15 cellular contexts compared by ENCODE assay signal in the genomic region with DNA sequence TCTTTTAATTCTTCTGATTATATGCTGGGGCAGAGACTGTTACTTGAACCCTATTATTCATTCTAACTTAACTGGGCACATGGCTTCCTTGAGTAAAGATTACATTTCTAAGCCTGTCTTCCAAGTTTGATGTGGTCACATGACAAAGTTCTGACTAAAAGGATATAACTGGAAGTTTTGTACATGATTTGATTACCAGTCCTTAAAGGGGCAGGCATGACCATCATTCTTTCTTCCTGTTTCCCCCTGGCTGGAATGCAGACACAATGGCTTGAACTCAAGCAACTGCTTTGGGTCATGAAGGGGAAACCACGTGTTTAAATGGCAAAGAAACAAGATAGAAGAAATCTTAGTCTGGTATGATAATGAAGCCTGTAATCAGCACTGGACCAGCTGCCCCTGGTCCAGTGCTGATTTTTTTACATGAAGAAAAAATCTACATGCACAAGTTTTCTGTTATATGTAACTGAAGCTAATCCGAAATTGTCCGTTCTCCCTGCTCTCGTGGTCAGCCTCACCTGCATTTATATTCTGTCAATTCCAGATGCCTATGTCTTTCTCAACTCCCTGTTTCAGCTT.
"Had no signal": no experiment of that assay in that cellular context is flagged by ENCODE, and none has a peak within 500 bp of the region (broad histone marks: within the 10 kb centered on the region; RNA-seq: fewer than 3 reads in every experiment).

No MANE protein-coding gene starts in this region.

- H3K4me1 ChIP-seq: breast epithelium had no signal

- DNase-seq: activated CD4-positive, alpha-beta T cell treated with anti-CD3 and anti-CD28 coated beads, Interleukin-2, amount 50 U/mL, for 4 hours; activated CD4-positive, CD25-positive, alpha-beta regulatory T cell treated with anti-CD3 and anti-CD28 coated beads, Interleukin-2, amount 50 U/mL, for 72 hours; activated effector memory CD4-positive, alpha-beta T cell treated with Interleukin-2 at 50 U/mL for 16 hours; activated T-cell treated with anti-CD3 and anti-CD28 coated beads, Interleukin-2, amount 50 U/mL, for 1 hour; aorta; hypothalamus; left cardiac atrium; mucosa of descending colon; naive thymus-derived CD8-positive, alpha-beta T cell; T-helper 2 cell had no signal

- H3K27me3 ChIP-seq: breast epithelium, right atrium auricular region had no signal

- H3K9me3 ChIP-seq: breast epithelium, mucosa of descending colon, right atrium auricular region had no signal

- H3K36me3 ChIP-seq: breast epithelium, right atrium auricular region had no signal

- H3K4me3 ChIP-seq: breast epithelium, lung, mucosa of descending colon, right atrium auricular region, smooth muscle cell had no signal

- H3K36me3 Mint-ChIP-seq: activated naive CD4-positive, alpha-beta T cell treated with anti-CD3 and anti-CD28 coated beads, Interleukin-2, amount 50 U/mL, for 72 hours; naive thymus-derived CD8-positive, alpha-beta T cell had no signal

- H3K9me3 Mint-ChIP-seq: activated naive CD4-positive, alpha-beta T cell treated with anti-CD3 and anti-CD28 coated beads, Interleukin-2, amount 50 U/mL, for 72 hours; naive thymus-derived CD8-positive, alpha-beta T cell had no signal

- H3K4me2 ChIP-seq: smooth muscle cell had no signal

- H3K27ac ChIP-seq: breast epithelium, right atrium auricular region had no signal

- ATAC-seq: activated naive CD4-positive, alpha-beta T cell treated with anti-CD3 and anti-CD28 coated beads, Interleukin-2, amount 50 U/mL, for 72 hours; left cardiac atrium; mucosa of descending colon; naive thymus-derived CD8-positive, alpha-beta T cell had no signal

- H3K4me3 Mint-ChIP-seq: naive thymus-derived CD8-positive, alpha-beta T cell had no signal
